11 cellular contexts compared by ENCODE assay signal in genomic region chr6:132818404-132819359, GRCh38. TPM values are rescaled to one million over a fixed set of nuclear protein-coding genes. Genes with fewer than 3 reads are reported as not detected.
DNase-seq lines count a peak whose midpoint lies in the region; ATAC-seq, FAIRE-seq and TF ChIP-seq lines count a peak whose summit lies in the region.
"Had no signal": no experiment of that assay in that cellular context is flagged by ENCODE, and none has a peak within 500 bp of the region (broad histone marks: within the 10 kb centered on the region; RNA-seq: fewer than 3 reads in every experiment).

No MANE protein-coding gene starts in this region.

- BruUV-seq in HepG2 (replicated peaks; lab: Mats Ljungman, UMichigan) = no TSS peak

- H3K27ac ChIP-seq in HepG2 (ENCODE audit: extremely low read length, insufficient read depth, low read length) (peak overlapping the region; percentile 22), right lobe of liver (no peak overlapping the region), RWPE1 (peak overlapping the region; percentile 60), fibroblast of lung (ENCODE audit: insufficient read depth, low read length) (peak overlapping the region; percentile 17), caudate nucleus (ENCODE audit: low read depth, low read length) (no peak overlapping the region)

- TF ChIP-seq POLR2A in HepG2 (IDR thresholded peaks at IDR 0.05; ENCODE audit: insufficient read depth in 1 of 2, low read depth in 2 of 2, low read length in 2 of 2) (peak; percentile 38 to 80), right lobe of liver (IDR thresholded peaks at IDR 0.05) (no peak)

- FAIRE-seq in HepG2 (lab: Jason Lieb, UNC) = no peak

- in situ Hi-C loops in HepG2 (cut with HindIII; ENCODE audit: extremely low pct_ligation_motif_present, low pct_unique_long_range_greater_than_20kb) = no loop called here
- in situ Hi-C loops in ACHN (cut with HindIII; ENCODE audit: low pct_ligation_motif_present, low pct_unique_long_range_greater_than_20kb, low sequenced_read_pairs) = no loop called here

- H2AFZ ChIP-seq in HepG2 (ENCODE audit: low read length) (no peak overlapping the region), fibroblast of lung (ENCODE audit: low read length) (no peak overlapping the region)

- H3K36me3 ChIP-seq in HepG2 (replicated peaks in 1 of 2; ENCODE audit: control insufficient read depth in 1 of 2, insufficient read depth in 2 of 2, low read length in 2 of 2) (peaks cover 9 to 39% of the 10 kb centered on the region in 2 experiments), right lobe of liver (peaks cover 0 to 37% (median 25%) of the 10 kb centered on the region in 4 donors), fibroblast of lung (ENCODE audit: control insufficient read depth, insufficient read depth, low read length) (peaks cover 11% of the 10 kb centered on the region)

- H3K27ac Mint-ChIP-seq in type B pancreatic cell = peak overlapping the region; percentile 79
- H3K27ac Mint-ChIP-seq: dendritic cell treated with granulocyte-macrophage colony-stimulating factor and Interleukin-4, amounts not matched to agents 40 ng/mL and 50 ng/mL, for 4 days had no signal

- 70% methylated on average over 6 of the region's 6 CpGs for WGBS in HepG2 (ENCODE audit: low lambda C conversion rate)
- WGBS in right lobe of liver (ENCODE audit: insufficient coverage, low coverage, low lambda C conversion rate, missing lambda C conversion rate) = 74% methylated on average over 4 of the region's 6 CpGs

- peak overlapping the region; percentile 75 for H3K4me3 Mint-ChIP-seq in type B pancreatic cell
- H3K4me3 Mint-ChIP-seq: dendritic cell treated with granulocyte-macrophage colony-stimulating factor and Interleukin-4, amounts not matched to agents 40 ng/mL and 50 ng/mL, for 4 days had no signal

- H3K36me3 Mint-ChIP-seq in type B pancreatic cell = peaks cover 54% of the 10 kb centered on the region

- TF ChIP-seq RAD21 in HepG2 (CRISPR knock-in tag; IDR thresholded peaks at IDR 0.05) = peak; percentile 13; the same call in 1 of the 2 replicates

- H3K9ac ChIP-seq in HepG2 (ENCODE audit: insufficient read depth, low read depth, low read length) (no peak overlapping the region), fibroblast of lung (ENCODE audit: insufficient read depth, low read length) (no peak overlapping the region)

- H3K4me1 ChIP-seq in HepG2 (ENCODE audit: insufficient read depth, low read length) (peaks cover 40% of the 10 kb centered on the region), right lobe of liver (peaks cover 0 to 21% (median 0%) of the 10 kb centered on the region in 4 donors), fibroblast of lung (ENCODE audit: control insufficient read depth, extremely low read depth, insufficient read depth, low read length) (peaks cover 2% of the 10 kb centered on the region)

- no peak for TF ChIP-seq EP300 in HepG2 (IDR thresholded peaks at IDR 0.05; ENCODE audit: low read depth in 2 of 2, low read length in 2 of 2)
- TF ChIP-seq EP300 in HepG2 (CRISPR knock-in tag; IDR thresholded peaks at IDR 0.05; ENCODE audit: borderline replicate concordance) = no peak

- POLR2A ChIA-PET in HepG2 (lab: Yijun Ruan, JAX) = interaction anchor here (1.1 to 2.6 kb wide), 3 partner anchors 20 to 306 kb away, joined by 4 to 8 read pairs (median 7); partner anchors contain the start of genes SLC18B1 and STX7
- POLR2A ChIA-PET in RWPE1 (lab: Yijun Ruan, JAX; ENCODE audit: low non-redundant PET) = no interaction called here

- H3K27me3 ChIP-seq in HepG2 (ENCODE audit: control insufficient read depth in 1 of 2, insufficient read depth in 2 of 2, low read length in 2 of 2) (no peaks in the 10 kb centered on the region; a peak in 1 of 5 replicates), right lobe of liver (no peaks in the 10 kb centered on the region), fibroblast of lung (ENCODE audit: control insufficient read depth, insufficient read depth, low read length) (no peaks in the 10 kb centered on the region)

- CTCF ChIA-PET in HepG2 (lab: Yijun Ruan, JAX; ENCODE audit: low intra/inter-chr PET ratio, low total read pairs) (no interaction called here), RWPE1 (lab: Yijun Ruan, JAX) (no interaction called here)

- ATAC-seq in HepG2 (no peak; the same call in 2 of the 3 replicates), right lobe of liver (no peak)
- ATAC-seq: left colon had no signal

- H3K4me2 ChIP-seq in HepG2 (ENCODE audit: low read depth, low read length) (no peak overlapping the region), fibroblast of lung (ENCODE audit: extremely low read depth, insufficient read depth, low read length) (no peak overlapping the region)

- peaks cover 40% of the 10 kb centered on the region for H3K4me1 Mint-ChIP-seq in type B pancreatic cell (ENCODE audit: unreplicated experiment)

- intact Hi-C loops in HepG2 (cut with micrococcal nuclease; ENCODE audit: unreplicated experiment) = loop anchor here (10.0 kb wide), 1 partner anchor 864 kb away; the partner anchor contains the start of gene CCN2
- intact Hi-C loops in right lobe of liver (cut with DNase I) = no loop called here

- peaks cover 5% of the 10 kb centered on the region for H3K27me3 Mint-ChIP-seq in type B pancreatic cell
- H3K27me3 Mint-ChIP-seq: dendritic cell treated with granulocyte-macrophage colony-stimulating factor and Interleukin-4, amounts not matched to agents 40 ng/mL and 50 ng/mL, for 4 days had no signal

- H3K4me3 ChIP-seq in HepG2 (replicated peaks in 1 of 3; ENCODE audit: insufficient read depth in 1 of 3, low read depth in 2 of 3, low read length in 3 of 3) = no peak overlapping the region
- no peak overlapping the region for H3K4me3 ChIP-seq in right lobe of liver
- no peak overlapping the region for H3K4me3 ChIP-seq in fibroblast of lung (replicated peaks in 1 of 4; ENCODE audit: control extremely low read depth in 1 of 4, insufficient read depth in 1 of 4, low read depth in 3 of 4, low read length in 4 of 4)

- peaks cover 28% of the 10 kb centered on the region for H3K79me2 ChIP-seq in HepG2 (ENCODE audit: insufficient read depth, low read length)
- H3K79me2 ChIP-seq in fibroblast of lung (ENCODE audit: control insufficient read depth, insufficient read depth, low read length) = peaks cover 31% of the 10 kb centered on the region

- H3K9me3 Mint-ChIP-seq in type B pancreatic cell = no peaks in the 10 kb centered on the region
- H3K9me3 Mint-ChIP-seq: dendritic cell treated with granulocyte-macrophage colony-stimulating factor and Interleukin-4, amounts not matched to agents 40 ng/mL and 50 ng/mL, for 4 days had no signal

- DNase-seq in HepG2 (ENCODE audit: low spot score) (peak; percentile 33), right lobe of liver (no peak), RWPE1 (ENCODE audit: low spot score) (no peak), fibroblast of lung (ENCODE audit: low read depth in 2 of 2) (peak in 1 of 2 donors; percentile 34), type B pancreatic cell (ENCODE audit: extremely low spot score, unreplicated experiment) (no peak), ACHN (no peak), NCI-H345 (lab: John Stamatoyannopoulos, UW) (no peak), caudate nucleus (lab: John Stamatoyannopoulos, UW) (no peak)
- DNase-seq: left colon, NCI-H446 had no signal

- TF ChIP-seq CTCF in HepG2 (CRISPR knock-in tag; IDR thresholded peaks at IDR 0.05) (no peak), right lobe of liver (IDR thresholded peaks at IDR 0.05) (no peak), RWPE1 (conservative IDR thresholded peaks at IDR 0.05; ENCODE audit: low read depth) (no peak), fibroblast of lung (conservative IDR thresholded peaks at IDR 0.05 in 1 of 2, IDR thresholded peaks at IDR 0.05 in 1 of 2; ENCODE audit: low read depth in 1 of 2, low read length in 2 of 2) (no peak), type B pancreatic cell (conservative IDR thresholded peaks at IDR 0.05) (no peak)

- H4K20me1 ChIP-seq in HepG2 (ENCODE audit: insufficient read depth, low read length) (peaks cover 54% of the 10 kb centered on the region), fibroblast of lung (ENCODE audit: control insufficient read depth, extremely low read depth, insufficient read depth, low read length) (no peaks in the 10 kb centered on the region)

- H3K9me3 ChIP-seq in HepG2 (ENCODE audit: low read length) = no peaks in the 10 kb centered on the region
- no peaks in the 10 kb centered on the region for H3K9me3 ChIP-seq in right lobe of liver
- H3K9me3 ChIP-seq in fibroblast of lung (ENCODE audit: control insufficient read depth, insufficient read depth, low read depth, low read length) = no peaks in the 10 kb centered on the region

RNA-seq across cellular contexts. Expression of gene RPS12, which starts 4.3 kb away (rescaled TPM):
- total RNA-seq in HepG2 (2016; rRNA removed; fragmentation: Illumina TruSeq; extraction: Trizol) = 3,224 and 3,551 TPM in 2 replicates
- total RNA-seq in HepG2 (2016; cell fraction: cytosol; rRNA removed; fragmentation: Illumina TruSeq; extraction: Trizol; ENCODE audit: low read depth) = 10,695 and 12,100 TPM in 2 replicates
- 3,292 and 3,559 TPM in 2 replicates for total RNA-seq in HepG2 (2016; cell fraction: insoluble cytoplasmic fraction; rRNA removed; fragmentation: Illumina TruSeq; extraction: Trizol)
- total RNA-seq in HepG2 (2016; cell fraction: membrane; rRNA removed; fragmentation: Illumina TruSeq; extraction: Trizol) = 12,582 and 12,681 TPM in 2 replicates
- 1,009 and 1,091 TPM in 2 replicates for total RNA-seq in HepG2 (2016; cell fraction: nucleus; rRNA removed; fragmentation: Illumina TruSeq; extraction: Trizol)
- 6,343 and 7,346 TPM in 2 replicates for polyA plus RNA-seq in HepG2 (2011; rRNA removed)
- polyA plus RNA-seq in HepG2 (2011; cell fraction: cytosol; rRNA removed) = 10,754 and 13,161 TPM in 2 replicates
- 1,380 and 1,587 TPM in 2 replicates for polyA plus RNA-seq in HepG2 (2011; cell fraction: nucleus; rRNA removed)
- 4,280 and 4,651 TPM in 2 replicates for polyA plus RNA-seq in HepG2 (2012)
- polyA plus RNA-seq in HepG2 (2016; cell fraction: cytosol; fragmentation: Illumina TruSeq; extraction: Trizol; ENCODE audit: low read depth) = 13,237 and 13,731 TPM in 2 replicates
- 3,395 and 3,576 TPM in 2 replicates for polyA plus RNA-seq in HepG2 (2016; cell fraction: insoluble cytoplasmic fraction; fragmentation: Illumina TruSeq; extraction: Trizol; ENCODE audit: low read depth)
- 11,484 and 12,144 TPM in 2 replicates for polyA plus RNA-seq in HepG2 (2016; cell fraction: membrane; fragmentation: Illumina TruSeq; extraction: Trizol; ENCODE audit: low read depth)
- polyA plus RNA-seq in HepG2 (2016; cell fraction: nucleus; fragmentation: Illumina TruSeq; extraction: Trizol; ENCODE audit: insufficient read depth, low read depth) = 1,833 and 2,013 TPM in 2 replicates
- polyA minus RNA-seq in HepG2 (2011; rRNA and poly(A)+ RNA removed; ENCODE audit: low replicate concordance) = 2,109 and 3,494 TPM in 2 replicates
- 1,100 and 1,176 TPM in 2 replicates for polyA minus RNA-seq in HepG2 (2011; cell fraction: cytosol; rRNA and poly(A)+ RNA removed)
- 507 and 550 TPM in 2 replicates for polyA minus RNA-seq in HepG2 (2011; cell fraction: nucleus; rRNA and poly(A)+ RNA removed)
- total RNA-seq in right lobe of liver = 100 to 1,000 TPM; 345 to 448 (median 375) TPM
- total RNA-seq in fibroblast of lung = 1,467 and 1,811 TPM in 2 replicates
- 3,327 and 3,609 TPM in 2 replicates for polyA plus RNA-seq in fibroblast of lung
- 3,229 and 3,256 TPM in 2 replicates for polyA plus RNA-seq in fibroblast of lung (2012)
- 1,163 and 1,270 TPM in 2 replicates for polyA minus RNA-seq in fibroblast of lung (ENCODE audit: low replicate concordance)
- total RNA-seq in type B pancreatic cell (ENCODE audit: low replicate concordance) = 1,352 and 1,365 TPM in 2 replicates

RNA-seq across cellular contexts. Expression of gene SLC18B1, which starts 20.2 kb away (rescaled TPM):
- 9.1 and 13.8 TPM in 2 replicates for total RNA-seq in HepG2 (2016; rRNA removed; fragmentation: Illumina TruSeq; extraction: Trizol)
- total RNA-seq in HepG2 (2016; cell fraction: cytosol; rRNA removed; fragmentation: Illumina TruSeq; extraction: Trizol; ENCODE audit: low read depth) = 2.6 and 3.7 TPM in 2 replicates
- total RNA-seq in HepG2 (2016; cell fraction: insoluble cytoplasmic fraction; rRNA removed; fragmentation: Illumina TruSeq; extraction: Trizol) = 9.3 and 14.3 TPM in 2 replicates
- total RNA-seq in HepG2 (2016; cell fraction: membrane; rRNA removed; fragmentation: Illumina TruSeq; extraction: Trizol) = 7.4 and 8.2 TPM in 2 replicates
- 12.6 and 14.0 TPM in 2 replicates for total RNA-seq in HepG2 (2016; cell fraction: nucleus; rRNA removed; fragmentation: Illumina TruSeq; extraction: Trizol)
- polyA plus RNA-seq in HepG2 (2011; rRNA removed) = 9.8 and 11.4 TPM in 2 replicates
- polyA plus RNA-seq in HepG2 (2011; cell fraction: cytosol; rRNA removed) = 5.6 and 9.6 TPM in 2 replicates
- polyA plus RNA-seq in HepG2 (2011; cell fraction: nucleus; rRNA removed) = 8.1 and 11.8 TPM in 2 replicates
- polyA plus RNA-seq in HepG2 (2012) = 10.7 and 13.7 TPM in 2 replicates
- polyA plus RNA-seq in HepG2 (2016; cell fraction: cytosol; fragmentation: Illumina TruSeq; extraction: Trizol; ENCODE audit: low read depth) = 3.2 TPM in 2 replicates
- polyA plus RNA-seq in HepG2 (2016; cell fraction: insoluble cytoplasmic fraction; fragmentation: Illumina TruSeq; extraction: Trizol; ENCODE audit: low read depth) = 7.9 and 10.1 TPM in 2 replicates
- polyA plus RNA-seq in HepG2 (2016; cell fraction: membrane; fragmentation: Illumina TruSeq; extraction: Trizol; ENCODE audit: low read depth) = 6.7 and 6.9 TPM in 2 replicates
- polyA plus RNA-seq in HepG2 (2016; cell fraction: nucleus; fragmentation: Illumina TruSeq; extraction: Trizol; ENCODE audit: insufficient read depth, low read depth) = 22.4 and 23.0 TPM in 2 replicates
- polyA minus RNA-seq in HepG2 (2011; rRNA and poly(A)+ RNA removed; ENCODE audit: low replicate concordance) = 10.6 and 11.6 TPM in 2 replicates
- polyA minus RNA-seq in HepG2 (2011; cell fraction: cytosol; rRNA and poly(A)+ RNA removed) = 6.4 and 7.6 TPM in 2 replicates
- polyA minus RNA-seq in HepG2 (2011; cell fraction: nucleus; rRNA and poly(A)+ RNA removed) = 8.4 and 10.2 TPM in 2 replicates
- total RNA-seq in right lobe of liver = 1 to 10 TPM; 2.9 to 6.1 (median 4.2) TPM
- 7.2 and 8.1 TPM in 2 replicates for total RNA-seq in fibroblast of lung
- 4.9 and 5.9 TPM in 2 replicates for polyA plus RNA-seq in fibroblast of lung
- 2.9 and 3.0 TPM in 2 replicates for polyA plus RNA-seq in fibroblast of lung (2012)
- polyA minus RNA-seq in fibroblast of lung (ENCODE audit: low replicate concordance) = 1.4 TPM in 2 replicates
- total RNA-seq in type B pancreatic cell (ENCODE audit: low replicate concordance) = 17.6 and 19.3 TPM in 2 replicates

Comparison
In these comparisons a context has a peak if more than half of its experiments do, and no peak if none do; other contexts are left out.
1. H3K27ac ChIP-seq: peak in HepG2 (single experiment), RWPE1 (single experiment) and fibroblast of lung (single experiment); none in right lobe of liver (0 of 3) and caudate nucleus (single experiment).